ENCODE assay signal across 8 cellular contexts in genomic region chr9:29691758-29692407, GRCh38.
DNase-seq lines count a peak whose midpoint lies in the region; ATAC-seq and TF ChIP-seq lines count a peak whose summit lies in the region.

No MANE protein-coding gene starts in this region.

- no peaks in the 10 kb centered on the region for H3K36me3 Mint-ChIP-seq in Calu3 (ENCODE audit: insufficient read depth, unreplicated experiment)
- peaks cover 5% of the 10 kb centered on the region; the same call in 1 of the 2 replicates for H3K36me3 Mint-ChIP-seq in HFFc6 (ENCODE audit: low read depth)
- no peaks in the 10 kb centered on the region for H3K36me3 Mint-ChIP-seq in activated T-helper 17 cell treated with anti-CD3 and anti-CD28 coated beads, Interleukin-2, amount 50 U/mL, for 72 hours (ENCODE audit: low read depth)

- H3K27me3 Mint-ChIP-seq in Calu3 (ENCODE audit: unreplicated experiment) (no peaks in the 10 kb centered on the region), HFFc6 (ENCODE audit: insufficient read depth) (no peaks in the 10 kb centered on the region; the same call in 1 of the 2 replicates)
- no peaks in the 10 kb centered on the region for H3K27me3 Mint-ChIP-seq in activated T-helper 17 cell treated with anti-CD3 and anti-CD28 coated beads, Interleukin-2, amount 50 U/mL, for 72 hours

- intact Hi-C loops in Calu3 (cut with micrococcal nuclease; ENCODE audit: unreplicated experiment), result no loop called here

- H3K27ac Mint-ChIP-seq in Calu3 (ENCODE audit: unreplicated experiment) (no peak overlapping the region), HFFc6 (no peak overlapping the region)
- H3K27ac Mint-ChIP-seq in activated T-helper 17 cell treated with anti-CD3 and anti-CD28 coated beads, Interleukin-2, amount 50 U/mL, for 72 hours, result no peak overlapping the region

- H3K9me3 Mint-ChIP-seq in Calu3 (ENCODE audit: low read depth, unreplicated experiment) (peaks cover 2% of the 10 kb centered on the region), HFFc6 (peaks cover 5% of the 10 kb centered on the region)
- H3K9me3 Mint-ChIP-seq in activated T-helper 17 cell treated with anti-CD3 and anti-CD28 coated beads, Interleukin-2, amount 50 U/mL, for 72 hours, result peaks cover 12% of the 10 kb centered on the region

- DNase-seq in Calu3 (peak; percentile 32), HFFc6 (peak; percentile 3), RPMI8226 (peak; percentile 43), hepatic stellate cell (ENCODE audit: low spot score) (peak; percentile 2)
- no peak for DNase-seq in activated CD4-positive, CD25-positive, alpha-beta regulatory T cell treated with anti-CD3 and anti-CD28 coated beads, Interleukin-2, amount 50 U/mL, for 72 hours
- no peak for DNase-seq in stimulated activated CD8-positive, alpha-beta memory T cell treated with anti-CD3 and anti-CD28 coated beads, Interleukin-4, amount 100 ng/mL, for 48 hours

- no TSS peak for BruUV-seq in Calu3 (replicated peaks; lab: Mats Ljungman, UMichigan)

- TF ChIP-seq CTCF in Calu3 (IDR thresholded peaks at IDR 0.05; ENCODE audit: unreplicated experiment), result peak; percentile 34
- TF ChIP-seq CTCF in HFFc6 (IDR thresholded peaks at IDR 0.05), result peak; percentile 69

- CTCF ChIA-PET in Calu3 (lab: Charles Lee), result no interaction called here

- ATAC-seq in activated T-helper 17 cell treated with anti-CD3 and anti-CD28 coated beads, Interleukin-2, amount 50 U/mL, for 72 hours (replicated peaks), result no peak
- no peak for ATAC-seq in HG03520 (IDR thresholded peaks at IDR 0.05; ENCODE audit: unreplicated experiment)

- H3K4me1 Mint-ChIP-seq in Calu3 (ENCODE audit: low read depth, unreplicated experiment) (no peaks in the 10 kb centered on the region), HFFc6 (ENCODE audit: low read depth) (peaks cover 15% of the 10 kb centered on the region)
- no peaks in the 10 kb centered on the region for H3K4me1 Mint-ChIP-seq in activated T-helper 17 cell treated with anti-CD3 and anti-CD28 coated beads, Interleukin-2, amount 50 U/mL, for 72 hours

- H3K4me3 Mint-ChIP-seq in Calu3 (ENCODE audit: low read depth, unreplicated experiment) (no peak overlapping the region), HFFc6 (no peak overlapping the region)
- H3K4me3 Mint-ChIP-seq in activated T-helper 17 cell treated with anti-CD3 and anti-CD28 coated beads, Interleukin-2, amount 50 U/mL, for 72 hours, result no peak overlapping the region

Comparison
In these comparisons a context has a peak if more than half of its experiments do, and no peak if none do; other contexts are left out.
1. DNase-seq: peak in Calu3 (single experiment), HFFc6 (single experiment), RPMI8226 (single experiment) and hepatic stellate cell (single experiment); none in activated CD4-positive, CD25-positive, alpha-beta regulatory T cell treated with anti-CD3 and anti-CD28 coated beads, Interleukin-2, amount 50 U/mL, for 72 hours (single experiment) and stimulated activated CD8-positive, alpha-beta memory T cell treated with anti-CD3 and anti-CD28 coated beads, Interleukin-4, amount 100 ng/mL, for 48 hours (single experiment).